In the genomic region with DNA sequence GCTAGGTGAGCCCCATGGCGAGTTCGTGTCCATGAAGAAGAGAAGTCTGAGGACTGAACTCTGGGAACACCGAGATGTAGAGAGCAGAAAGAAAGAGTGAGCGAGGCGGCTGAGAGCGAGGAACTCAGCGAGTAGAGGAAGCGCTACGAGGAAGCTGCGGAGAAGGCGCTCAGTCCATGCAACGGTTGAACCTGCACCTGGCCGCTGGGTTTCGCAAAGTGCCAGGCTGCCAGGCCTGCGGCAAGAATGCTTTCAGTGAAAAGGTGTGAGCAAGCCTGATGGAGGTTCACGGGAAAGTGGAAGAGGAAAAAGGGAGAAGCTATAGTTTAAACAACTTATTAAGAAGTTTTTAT, we compare ENCODE assay signal across 24 cellular contexts.
"Had no signal": no experiment of that assay in that cellular context is flagged by ENCODE, and none has a peak within 500 bp of the region (broad histone marks: within the 10 kb centered on the region; RNA-seq: fewer than 3 reads in every experiment).

No MANE protein-coding gene starts in this region.

- ATAC-seq: lower lobe of right lung; naive thymus-derived CD8-positive, alpha-beta T cell; psoas muscle; sciatic nerve; stimulated activated naive B cell treated with anti-CD40 and anti-IgM and Interleukin-4, amounts not matched to agents 10 μg/mL and 1 μg/mL and 100 μg/mL, for 72 hours; stimulated activated naive CD8-positive, alpha-beta T cell treated with anti-CD3 and anti-CD28 coated beads, Interleukin-15, Interleukin-2, amounts not matched to agents 100 U/mL and 50 U/mL, for 24 hours; upper lobe of right lung had no signal

- H3K4me1 ChIP-seq: lower lobe of right lung, psoas muscle, stomach, suprapubic skin, tibial artery, upper lobe of right lung had no signal

- H3K27ac Mint-ChIP-seq: naive thymus-derived CD8-positive, alpha-beta T cell; nephron; stimulated activated naive B cell treated with anti-CD40 and anti-IgM and Interleukin-4, amounts not matched to agents 10 μg/mL and 1 μg/mL and 100 μg/mL, for 72 hours had no signal

- H3K9me3 ChIP-seq: lower lobe of right lung, neutrophil, psoas muscle, stomach, suprapubic skin, thoracic aorta, tibial artery, upper lobe of right lung had no signal

- H3K4me1 Mint-ChIP-seq: naive thymus-derived CD8-positive, alpha-beta T cell; nephron; neural crest cell had no signal

- H3K27me3 Mint-ChIP-seq: naive thymus-derived CD8-positive, alpha-beta T cell; stimulated activated naive B cell treated with anti-CD40 and anti-IgM and Interleukin-4, amounts not matched to agents 10 μg/mL and 1 μg/mL and 100 μg/mL, for 72 hours had no signal

- H3K36me3 ChIP-seq: lower lobe of right lung, neutrophil, stomach, suprapubic skin, thoracic aorta, tibial artery, upper lobe of right lung had no signal

- DNase-seq: islet precursor cell; lower lobe of right lung; mammary epithelial cell; mesenchymal stem cell; naive thymus-derived CD8-positive, alpha-beta T cell; occipital lobe; psoas muscle; stimulated activated CD4-positive, alpha-beta T cell treated with anti-CD3 and anti-CD28 coated beads, Interleukin-12 subunit alpha, Interleukin-12 subunit beta, amount 100 ng/mL, for 4 hours; stimulated activated CD4-positive, alpha-beta T cell treated with anti-CD3 and anti-CD28 coated beads, Interleukin-15, amount 100 ng/mL, for 24 hours; stimulated activated CD4-positive, alpha-beta T cell treated with anti-CD3 and anti-CD28 coated beads, Interleukin-2, amount 100 ng/mL, for 24 hours; stimulated activated CD4-positive, alpha-beta T cell treated with anti-CD3 and anti-CD28 coated beads, Interleukin-4, amount 100 ng/mL, for 1 hour; stimulated activated naive B cell treated with anti-CD40 and anti-IgM and Interleukin-4, amounts not matched to agents 10 μg/mL and 1 μg/mL and 100 μg/mL, for 72 hours; stimulated activated naive CD8-positive, alpha-beta T cell treated with anti-CD3 and anti-CD28 coated beads, Interleukin-15, Interleukin-2, amounts not matched to agents 100 U/mL and 50 U/mL, for 24 hours; stomach; tibial artery; upper lobe of right lung had no signal

- H3K36me3 Mint-ChIP-seq: naive thymus-derived CD8-positive, alpha-beta T cell had no signal

- H3K4me3 ChIP-seq: lower lobe of right lung, psoas muscle, skin epidermis, stomach, suprapubic skin, thoracic aorta, tibial artery, upper lobe of right lung had no signal

- H3K9me3 Mint-ChIP-seq: nephron had no signal

- H3K27ac ChIP-seq: lower lobe of right lung, neutrophil, parathyroid adenoma, psoas muscle, skin epidermis, stomach, suprapubic skin, thoracic aorta, tibial artery, upper lobe of right lung had no signal

- H3K4me3 Mint-ChIP-seq: naive thymus-derived CD8-positive, alpha-beta T cell; nephron; neural crest cell; stimulated activated naive B cell treated with anti-CD40 and anti-IgM and Interleukin-4, amounts not matched to agents 10 μg/mL and 1 μg/mL and 100 μg/mL, for 72 hours had no signal

- H3K27me3 ChIP-seq: neutrophil, stomach, suprapubic skin, tibial artery, upper lobe of right lung had no signal
